In genomic region chr12:81758421-81759214, GRCh38 we compare ENCODE assay signal across 9 cellular contexts. TPM values are rescaled to one million over a fixed set of nuclear protein-coding genes. Genes with fewer than 3 reads are reported as not detected.
DNase-seq lines count a peak whose midpoint lies in the region; ATAC-seq and TF ChIP-seq lines count a peak whose summit lies in the region.
"Had no signal": no experiment of that assay in that cellular context is flagged by ENCODE, and none has a peak within 500 bp of the region (broad histone marks: within the 10 kb centered on the region; RNA-seq: fewer than 3 reads in every experiment).

No MANE protein-coding gene starts in this region.

- intact Hi-C loops in dorsolateral prefrontal cortex (cut with DNase I) (loop anchor here (2.0 to 5.0 kb wide), 2 partner anchors 599 to 600 kb away; partner anchors contain the start of genes CCDC59 (in 2 of the 2) and METTL25 (in 2 of the 2)), right lobe of liver (cut with DNase I) (no loop called here), stomach (cut with DNase I; ENCODE audit: low total_unique reads) (no loop called here)

- H3K4me1 ChIP-seq in NT2/D1 (ENCODE audit: insufficient read depth, insufficient read length), result no peaks in the 10 kb centered on the region
- H3K4me1 ChIP-seq in right lobe of liver, result no peaks in the 10 kb centered on the region
- peaks cover 6 to 19% (median 17%) of the 10 kb centered on the region in 4 donors for H3K4me1 ChIP-seq in stomach

- TF ChIP-seq CTCF in dorsolateral prefrontal cortex (IDR thresholded peaks at IDR 0.05 in 54 of 56, conservative IDR thresholded peaks at IDR 0.05 in 2 of 56; ENCODE audit: low read depth in 1 of 56, partially characterized antibody in 56 of 56) (peak in 1 of 56 donors; percentile 7), right lobe of liver (IDR thresholded peaks at IDR 0.05) (no peak), stomach (IDR thresholded peaks at IDR 0.05) (no peak)

- TF ChIP-seq POLR2A in right lobe of liver (IDR thresholded peaks at IDR 0.05), result no peak
- no peak for TF ChIP-seq POLR2A in stomach (IDR thresholded peaks at IDR 0.05)

- H3K4me1 Mint-ChIP-seq in T-helper 1 cell treated with Interleukin-12 subunit alpha and Interleukin-12 subunit beta and Interleukin-4 antibody, amounts not matched to agents 30 μg/mL and 1 μg/mL, for 36 hours (ENCODE audit: low read depth), result peaks cover 10% of the 10 kb centered on the region
- H3K4me1 Mint-ChIP-seq: activated B cell treated with CpG ODN at 0.5 μM for 24 hours had no signal

- WGBS in right lobe of liver (ENCODE audit: insufficient coverage, low coverage, low lambda C conversion rate, missing lambda C conversion rate), result 1% methylated on average over 29 of the region's 52 CpGs
- 1 to 3% (median 2%) methylated on average over 37 to 50 of the region's 52 CpGs for WGBS in stomach, 5 donors

- H3K27me3 ChIP-seq in NT2/D1 (ENCODE audit: insufficient read depth, insufficient read length) (peaks cover 42% of the 10 kb centered on the region), dorsolateral prefrontal cortex (no peaks in the 10 kb centered on the region), right lobe of liver (no peaks in the 10 kb centered on the region), stomach (peaks cover 0 to 27% (median 23%) of the 10 kb centered on the region in 3 donors)

- H3K27ac Mint-ChIP-seq in T-helper 1 cell treated with Interleukin-12 subunit alpha and Interleukin-12 subunit beta and Interleukin-4 antibody, amounts not matched to agents 30 μg/mL and 1 μg/mL, for 36 hours, result no peak overlapping the region
- H3K27ac Mint-ChIP-seq: activated B cell treated with CpG ODN at 0.5 μM for 24 hours had no signal

- H3K9me3 Mint-ChIP-seq in T-helper 1 cell treated with Interleukin-12 subunit alpha and Interleukin-12 subunit beta and Interleukin-4 antibody, amounts not matched to agents 30 μg/mL and 1 μg/mL, for 36 hours, result no peaks in the 10 kb centered on the region

- no peaks in the 10 kb centered on the region for H3K36me3 ChIP-seq in NT2/D1 (ENCODE audit: insufficient read depth, insufficient read length, low read length)
- no peaks in the 10 kb centered on the region for H3K36me3 ChIP-seq in right lobe of liver
- no peaks in the 10 kb centered on the region for H3K36me3 ChIP-seq in stomach

- no peak for DNase-seq in T-helper 1 cell
- peak; percentile 16 for DNase-seq in NT2/D1 (ENCODE audit: low read depth, low spot score)
- peak; percentile 40 to 77 (median 60) for DNase-seq in dorsolateral prefrontal cortex
- peak in 1 of 3 donors; percentile 16 for DNase-seq in right lobe of liver
- no peak for DNase-seq in stomach
- DNase-seq in NAMALWA (ENCODE audit: low spot score), result no peak
- DNase-seq: activated B cell treated with CpG ODN at 0.5 μM for 24 hours had no signal

- TF ChIP-seq EP300 in stomach (IDR thresholded peaks at IDR 0.05), result no peak

- no peaks in the 10 kb centered on the region for H3K36me3 Mint-ChIP-seq in T-helper 1 cell treated with Interleukin-12 subunit alpha and Interleukin-12 subunit beta and Interleukin-4 antibody, amounts not matched to agents 30 μg/mL and 1 μg/mL, for 36 hours (ENCODE audit: low read depth)

- peak overlapping the region; percentile 34 for H3K4me3 Mint-ChIP-seq in T-helper 1 cell treated with Interleukin-12 subunit alpha and Interleukin-12 subunit beta and Interleukin-4 antibody, amounts not matched to agents 30 μg/mL and 1 μg/mL, for 36 hours
- H3K4me3 Mint-ChIP-seq: activated B cell treated with CpG ODN at 0.5 μM for 24 hours had no signal

- peaks cover 25% of the 10 kb centered on the region for H3K27me3 Mint-ChIP-seq in T-helper 1 cell treated with Interleukin-12 subunit alpha and Interleukin-12 subunit beta and Interleukin-4 antibody, amounts not matched to agents 30 μg/mL and 1 μg/mL, for 36 hours (ENCODE audit: low read depth)

- no peaks in the 10 kb centered on the region for H3K9me3 ChIP-seq in NT2/D1 (ENCODE audit: insufficient read depth, low read length)
- no peaks in the 10 kb centered on the region for H3K9me3 ChIP-seq in right lobe of liver
- H3K9me3 ChIP-seq in stomach, result no peaks in the 10 kb centered on the region

- peak; percentile 11 to 40 (median 19) for ATAC-seq in right lobe of liver
- no peak for ATAC-seq in GM21528 (IDR thresholded peaks at IDR 0.05; ENCODE audit: low FRiP score, unreplicated experiment)

- H3K9ac ChIP-seq in NT2/D1 (ENCODE audit: insufficient read length, low read depth), result peak overlapping the region; percentile 64

- H3K4me3 ChIP-seq in NT2/D1 (ENCODE audit: insufficient read length, low read depth), result peak overlapping the region; percentile 83
- peak overlapping the region; percentile 56 to 94 (median 78) for H3K4me3 ChIP-seq in dorsolateral prefrontal cortex
- H3K4me3 ChIP-seq in right lobe of liver, result peak overlapping the region; percentile 7 to 32 (median 18)
- peak overlapping the region; percentile 43 to 61 (median 54) for H3K4me3 ChIP-seq in stomach

- peak overlapping the region in 53 of 59 donors; percentile 4 to 92 (median 78) for H3K27ac ChIP-seq in dorsolateral prefrontal cortex
- no peak overlapping the region for H3K27ac ChIP-seq in right lobe of liver
- peak overlapping the region in 3 of 5 donors; percentile 24 to 52 (median 32) for H3K27ac ChIP-seq in stomach

RNA-seq across cellular contexts. Expression of gene PPFIA2, which starts 0.5 kb away (rescaled TPM):
- total RNA-seq in dorsolateral prefrontal cortex, result 100 to 1,000 TPM in 119 of 120 experiments, 10 to 100 TPM in 1; 99.2 to 234 (median 172) TPM
- total RNA-seq in right lobe of liver, result 1 to 10 TPM in 1 of 6 experiments, under 1 TPM in 3, not detected in 2; 0.12 to 1.2 (median 0.56) TPM
- total RNA-seq in stomach, result 1 to 10 TPM; 1.8 to 9.9 (median 3.0) TPM
- 1 to 10 TPM in 1 of 3 donors, under 1 TPM in 2; 0.15 to 1.8 (median 0.87) TPM for polyA plus RNA-seq in stomach
- total RNA-seq: activated B cell treated with CpG ODN at 0.5 μM for 24 hours had no signal

Comparison
In these comparisons a context has a peak if more than half of its experiments do, and no peak if none do; other contexts are left out.
1. DNase-seq: peak in NT2/D1 (single experiment) and dorsolateral prefrontal cortex (10 of 10); none in T-helper 1 cell (0 of 5), stomach (single experiment) and NAMALWA (single experiment).
2. H3K4me3 ChIP-seq: peak in every context shown above with its lines; median percentile 83 in NT2/D1; 78 in dorsolateral prefrontal cortex; 54 in stomach; 18 in right lobe of liver.
3. H3K27ac ChIP-seq: peak in dorsolateral prefrontal cortex (53 of 59) and stomach (3 of 5); none in right lobe of liver (0 of 3).
4. RNA of gene PPFIA2, which starts 0.5 kb away (total RNA-seq): 99.2 to 234 TPM in dorsolateral prefrontal cortex; 1.8 to 9.9 TPM in stomach and 0.12 to 1.2 TPM in right lobe of liver; every median in the first group is over 4 times any median in the second.
5. intact Hi-C loops: an anchor here in dorsolateral prefrontal cortex (2.0 to 5.0 kb wide); none called in right lobe of liver and stomach.